31 cellular contexts compared by ENCODE assay signal in genomic region chr3:99500485-99500884, GRCh38.
DNase-seq lines count a peak whose midpoint lies in the region; ATAC-seq, FAIRE-seq and TF ChIP-seq lines count a peak whose summit lies in the region.
"Had no signal": no experiment of that assay in that cellular context is flagged by ENCODE, and none has a peak within 500 bp of the region (broad histone marks: within the 10 kb centered on the region; RNA-seq: fewer than 3 reads in every experiment).

No MANE protein-coding gene starts in this region.

- dilution Hi-C loops in endothelial cell of umbilical vein (cut with MboI; ENCODE audit: extremely low pct_ligation_motif_present, low sequenced_read_pairs), result no loop called here

- no peaks in the 10 kb centered on the region for H3K27me3 Mint-ChIP-seq in activated CD8-positive, alpha-beta T cell treated with anti-CD3 and anti-CD28 coated beads for 36 hours
- H3K27me3 Mint-ChIP-seq: activated naive CD4-positive, alpha-beta T cell treated with anti-CD3 and anti-CD28 coated beads, Interleukin-2, amount 50 U/mL, for 24 hours; natural killer cell treated with Interleukin-12 subunit alpha and Interleukin-12 subunit beta and Interleukin-15 and Interleukin-18, amount 100 ng/mL, for 72 hours; stimulated activated naive CD8-positive, alpha-beta T cell treated with anti-CD3 and anti-CD28 coated beads, Interleukin-15, Interleukin-2, amounts not matched to agents 100 ng/mL and 50 ng/mL, for 24 hours had no signal

- CTCF ChIA-PET in endothelial cell of umbilical vein (lab: Charles Lee), result interaction anchor here (0.8 to 5.8 kb wide), 16 partner anchors 8 to 477 kb away, joined by 3 to 61 read pairs (median 7); partner anchors contain the start of gene COL8A1
- CTCF ChIA-PET in activated CD8-positive, alpha-beta T cell treated with anti-CD3 and anti-CD28 coated beads for 36 hours (lab: Charles Lee), result no interaction called here

- FAIRE-seq in endothelial cell of umbilical vein (lab: Jason Lieb, UNC) (no peak), urothelium cell line (lab: Jason Lieb, UNC) (peak; percentile 75)
- FAIRE-seq: H54, HTR-8/SVneo, K562 had no signal

- no peak overlapping the region for H3K27ac ChIP-seq in endothelial cell of umbilical vein (ENCODE audit: insufficient read depth, low read depth, low read length)
- H3K27ac ChIP-seq: BLaER1, breast epithelium, epithelial cell of prostate, Peyer's patch, SJCRH30 had no signal

- no peak for TF ChIP-seq CTCF in endothelial cell of umbilical vein (IDR thresholded peaks at IDR 0.05; ENCODE audit: extremely low read depth in 1 of 2, insufficient read depth in 1 of 2, low read depth in 1 of 2, low read length in 2 of 2)
- TF ChIP-seq CTCF in activated CD8-positive, alpha-beta T cell treated with anti-CD3 and anti-CD28 coated beads for 36 hours (IDR thresholded peaks at IDR 0.05), result no peak

- H3K79me2 ChIP-seq in endothelial cell of umbilical vein (ENCODE audit: control insufficient read depth, insufficient read depth, low read length), result no peaks in the 10 kb centered on the region

- H3K4me1 ChIP-seq in endothelial cell of umbilical vein (ENCODE audit: control insufficient read depth, extremely low read depth, insufficient read depth, low read length), result peaks cover 27% of the 10 kb centered on the region
- H3K4me1 ChIP-seq: breast epithelium, Peyer's patch had no signal

- H3K4me3 Mint-ChIP-seq in activated CD8-positive, alpha-beta T cell treated with anti-CD3 and anti-CD28 coated beads for 36 hours, result no peak overlapping the region
- H3K4me3 Mint-ChIP-seq: activated naive CD4-positive, alpha-beta T cell treated with anti-CD3 and anti-CD28 coated beads, Interleukin-2, amount 50 U/mL, for 24 hours; natural killer cell treated with Interleukin-12 subunit alpha and Interleukin-12 subunit beta and Interleukin-15 and Interleukin-18, amount 100 ng/mL, for 72 hours; stimulated activated naive CD8-positive, alpha-beta T cell treated with anti-CD3 and anti-CD28 coated beads, Interleukin-15, Interleukin-2, amounts not matched to agents 100 ng/mL and 50 ng/mL, for 24 hours had no signal

- no peaks in the 10 kb centered on the region for H3K36me3 ChIP-seq in endothelial cell of umbilical vein (ENCODE audit: control insufficient read depth in 2 of 2, extremely low read depth in 1 of 2, insufficient read depth in 2 of 2, low read length in 2 of 2)
- H3K36me3 ChIP-seq: BLaER1, breast epithelium, Peyer's patch, SJCRH30 had no signal

- H3K9me3 ChIP-seq in endothelial cell of umbilical vein (replicated peaks; ENCODE audit: control insufficient read depth, insufficient read depth, low read length), result no peaks in the 10 kb centered on the region
- H3K9me3 ChIP-seq: BLaER1, mucosa of descending colon, Peyer's patch, SJCRH30 had no signal

- no TSS peak for BruUV-seq in endothelial cell of umbilical vein (replicated peaks; lab: Mats Ljungman, UMichigan)

- no peak for TF ChIP-seq POLR2A in endothelial cell of umbilical vein (IDR thresholded peaks at IDR 0.05; ENCODE audit: low read depth, low read length)

- no peak overlapping the region for H3K4me3 ChIP-seq in endothelial cell of umbilical vein (replicated peaks in 1 of 3; ENCODE audit: insufficient read depth in 1 of 3, low read depth in 1 of 3, low read length in 3 of 3)
- H3K4me3 ChIP-seq: BLaER1, breast epithelium, K562, mucosa of descending colon, Peyer's patch, SJCRH30, smooth muscle cell had no signal

- no peaks in the 10 kb centered on the region for H3K4me1 Mint-ChIP-seq in activated CD8-positive, alpha-beta T cell treated with anti-CD3 and anti-CD28 coated beads for 36 hours (ENCODE audit: low read depth)
- H3K4me1 Mint-ChIP-seq: activated naive CD4-positive, alpha-beta T cell treated with anti-CD3 and anti-CD28 coated beads, Interleukin-2, amount 50 U/mL, for 24 hours had no signal

- no peaks in the 10 kb centered on the region for H3K36me3 Mint-ChIP-seq in activated CD8-positive, alpha-beta T cell treated with anti-CD3 and anti-CD28 coated beads for 36 hours (ENCODE audit: low read depth)
- H3K36me3 Mint-ChIP-seq: activated naive CD4-positive, alpha-beta T cell treated with anti-CD3 and anti-CD28 coated beads, Interleukin-2, amount 50 U/mL, for 24 hours; natural killer cell treated with Interleukin-12 subunit alpha and Interleukin-12 subunit beta and Interleukin-15 and Interleukin-18, amount 100 ng/mL, for 72 hours had no signal

- POLR2A ChIA-PET in endothelial cell of umbilical vein (lab: Charles Lee), result no interaction called here
- POLR2A ChIA-PET in activated CD8-positive, alpha-beta T cell treated with anti-CD3 and anti-CD28 coated beads for 36 hours (lab: Charles Lee), result no interaction called here

- H4K20me1 ChIP-seq in endothelial cell of umbilical vein (replicated peaks; ENCODE audit: control insufficient read depth, extremely low read depth, insufficient read depth, low read length), result no peaks in the 10 kb centered on the region
- H4K20me1 ChIP-seq: BLaER1 had no signal

- ATAC-seq in activated CD8-positive, alpha-beta T cell treated with anti-CD3 and anti-CD28 coated beads for 36 hours, result no peak
- ATAC-seq: K562; mucosa of descending colon; natural killer cell treated with Interleukin-12 subunit alpha and Interleukin-12 subunit beta and Interleukin-15 and Interleukin-18, amount 100 ng/mL, for 72 hours had no signal

- H3K4me2 ChIP-seq in endothelial cell of umbilical vein (ENCODE audit: insufficient read depth, low read length), result no peak overlapping the region
- H3K4me2 ChIP-seq: BLaER1, smooth muscle cell had no signal

- intact Hi-C loops in endothelial cell of umbilical vein (cut with micrococcal nuclease), result no loop called here
- intact Hi-C loops in activated CD8-positive, alpha-beta T cell treated with anti-CD3 and anti-CD28 coated beads for 36 hours (cut with micrococcal nuclease), result no loop called here

- peak overlapping the region; percentile 55 for H2AFZ ChIP-seq in endothelial cell of umbilical vein (ENCODE audit: low read depth, low read length)

- H3K9me1 ChIP-seq in endothelial cell of umbilical vein (replicated peaks; ENCODE audit: control insufficient read depth, extremely low read depth, insufficient read depth, low read length), result no peaks in the 10 kb centered on the region

- peaks cover 2% of the 10 kb centered on the region for H3K9me3 Mint-ChIP-seq in activated CD8-positive, alpha-beta T cell treated with anti-CD3 and anti-CD28 coated beads for 36 hours
- H3K9me3 Mint-ChIP-seq: activated naive CD4-positive, alpha-beta T cell treated with anti-CD3 and anti-CD28 coated beads, Interleukin-2, amount 50 U/mL, for 24 hours; natural killer cell treated with Interleukin-12 subunit alpha and Interleukin-12 subunit beta and Interleukin-15 and Interleukin-18, amount 100 ng/mL, for 72 hours had no signal

- DNase-seq in RPMI7951 (ENCODE audit: low read depth) (peak; percentile 47), endothelial cell of umbilical vein (ENCODE audit: low read depth, low spot score) (no peak), kidney tubule cell (ENCODE audit: low spot score) (peak; percentile 14), urothelium cell line (ENCODE audit: low spot score) (no peak), NCI-H82 treated with DMSO at 0.1 percent for 48 hours (lab: John Stamatoyannopoulos, UW; ENCODE audit: unreplicated experiment) (no peak)
- DNase-seq in stimulated activated naive CD4-positive, alpha-beta T cell treated with Interleukin-2 at 50 U/mL for 16 hours (lab: John Stamatoyannopoulos, UW), result no peak
- DNase-seq in activated CD8-positive, alpha-beta T cell treated with anti-CD3 and anti-CD28 coated beads for 36 hours, result no peak
- DNase-seq: activated CD4-positive, alpha-beta T cell treated with anti-CD3 and anti-CD28 coated beads for 48 hours; activated CD8-positive, alpha-beta memory T cell treated with anti-CD3 and anti-CD28 coated beads for 24 hours; amniotic stem cell; DMS153; effector CD8-positive, alpha-beta T cell; head of caudate nucleus; mucosa of descending colon; NCI-H1092 treated with DMSO at 0.1 percent for 48 hours; NCI-H187; NCI-H2171 treated with DMSO at 0.1 percent for 48 hours; NCI-H524; Peyer's patch; SJCRH30; stimulated activated CD4-positive, alpha-beta T cell treated with anti-CD3 and anti-CD28 coated beads, Interleukin-1b, Interleukin-23, amount 100 ng/mL, for 48 hours had no signal

- no peak overlapping the region for H3K27ac Mint-ChIP-seq in activated CD8-positive, alpha-beta T cell treated with anti-CD3 and anti-CD28 coated beads for 36 hours
- H3K27ac Mint-ChIP-seq: activated naive CD4-positive, alpha-beta T cell treated with anti-CD3 and anti-CD28 coated beads, Interleukin-2, amount 50 U/mL, for 24 hours; natural killer cell treated with Interleukin-12 subunit alpha and Interleukin-12 subunit beta and Interleukin-15 and Interleukin-18, amount 100 ng/mL, for 72 hours; stimulated activated naive CD8-positive, alpha-beta T cell treated with anti-CD3 and anti-CD28 coated beads, Interleukin-15, Interleukin-2, amounts not matched to agents 100 ng/mL and 50 ng/mL, for 24 hours had no signal

- H3K27me3 ChIP-seq in endothelial cell of umbilical vein (ENCODE audit: control insufficient read depth in 2 of 2, insufficient read depth in 2 of 2, low read length in 2 of 2), result no peaks in the 10 kb centered on the region
- H3K27me3 ChIP-seq: BLaER1, breast epithelium, Peyer's patch, SJCRH30 had no signal

- no peak overlapping the region for H3K9ac ChIP-seq in endothelial cell of umbilical vein (replicated peaks; ENCODE audit: extremely low read depth, insufficient read depth, low read length)
- H3K9ac ChIP-seq: BLaER1 had no signal

TF ChIP-seq in endothelial cell of umbilical vein, 7 proteins besides CTCF, POLR2A, EP300 and RAD21:
- TF ChIP-seq JUN (IDR thresholded peaks at IDR 0.05; ENCODE audit: borderline replicate concordance, insufficient read depth, insufficient read length, low read depth) (no peak), MYC (IDR thresholded peaks at IDR 0.05; ENCODE audit: low read depth, low read length) (no peak), POLR2AphosphoS5 (IDR thresholded peaks at IDR 0.05; ENCODE audit: insufficient read depth, low read depth, low read length) (no peak), FOS (IDR thresholded peaks at IDR 0.05; ENCODE audit: borderline replicate concordance, insufficient read depth, low read length) (no peak), EZH2 (IDR thresholded peaks at IDR 0.05; ENCODE audit: borderline replicate concordance, low read depth, low read length, severe bottlenecking) (no peak), GATA2 (IDR thresholded peaks at IDR 0.05; ENCODE audit: insufficient read depth, insufficient read length, low read depth, low read length) (no peak)
- TF ChIP-seq, protein P1, sequence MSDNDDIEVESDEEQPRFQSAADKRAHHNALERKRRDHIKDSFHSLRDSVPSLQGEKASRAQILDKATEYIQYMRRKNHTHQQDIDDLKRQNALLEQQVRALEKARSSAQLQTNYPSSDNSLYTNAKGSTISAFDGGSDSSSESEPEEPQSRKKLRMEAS (IDR thresholded peaks at IDR 0.05; ENCODE audit: insufficient read depth, insufficient read length), result no peak

Comparison
In these comparisons a context has a peak if more than half of its experiments do, and no peak if none do; other contexts are left out.
1. DNase-seq: peak in RPMI7951 (single experiment) and kidney tubule cell (single experiment); none in endothelial cell of umbilical vein (single experiment), urothelium cell line (single experiment), stimulated activated naive CD4-positive, alpha-beta T cell treated with Interleukin-2 at 50 U/mL for 16 hours (single experiment), activated CD8-positive, alpha-beta T cell treated with anti-CD3 and anti-CD28 coated beads for 36 hours (single experiment) and NCI-H82 treated with DMSO at 0.1 percent for 48 hours (single experiment).